1 cellular context compared by ENCODE assay signal in the genomic region with DNA sequence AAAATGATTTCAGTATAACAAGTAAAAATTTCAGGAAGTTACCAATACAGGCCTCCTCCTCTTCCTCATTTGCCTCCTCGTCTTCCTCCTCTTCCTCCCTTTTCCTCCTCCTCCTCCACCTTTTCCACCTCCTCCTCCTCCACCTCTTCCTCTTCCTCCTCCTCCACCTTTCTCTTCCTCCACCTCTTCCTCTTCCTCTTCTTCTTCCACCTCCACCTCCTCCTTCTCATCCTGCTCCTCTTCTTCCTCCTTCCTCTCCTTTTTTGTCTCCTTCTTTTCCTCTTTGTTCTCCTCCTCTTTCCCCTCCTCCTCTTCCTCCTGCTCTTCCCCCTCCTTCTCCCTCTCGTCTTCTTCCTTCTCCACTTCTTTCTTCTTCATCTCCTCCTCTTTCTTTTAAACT.
TF ChIP-seq lines count a peak whose summit lies in the region.

No MANE protein-coding gene starts in this region.

TF ChIP-seq in HEK293, 187 proteins besides CTCF, POLR2A, EP300 and RAD21:
- TF ChIP-seq ZEB2 (tag by site-specific recombination; IDR thresholded peaks at IDR 0.05) (no peak), ZFHX2 (tag by site-specific recombination; conservative IDR thresholded peaks at IDR 0.05) (peak; percentile 37), ZNF10 (tag by site-specific recombination; IDR thresholded peaks at IDR 0.05) (no peak), EGR2 (tag by site-specific recombination; IDR thresholded peaks at IDR 0.05; ENCODE audit: low read depth) (peak; percentile 80), ZNF366 (tag by site-specific recombination; conservative IDR thresholded peaks at IDR 0.05) (peak; percentile 64; the same call in 1 of the 2 replicates)
- TF ChIP-seq, protein P1, sequence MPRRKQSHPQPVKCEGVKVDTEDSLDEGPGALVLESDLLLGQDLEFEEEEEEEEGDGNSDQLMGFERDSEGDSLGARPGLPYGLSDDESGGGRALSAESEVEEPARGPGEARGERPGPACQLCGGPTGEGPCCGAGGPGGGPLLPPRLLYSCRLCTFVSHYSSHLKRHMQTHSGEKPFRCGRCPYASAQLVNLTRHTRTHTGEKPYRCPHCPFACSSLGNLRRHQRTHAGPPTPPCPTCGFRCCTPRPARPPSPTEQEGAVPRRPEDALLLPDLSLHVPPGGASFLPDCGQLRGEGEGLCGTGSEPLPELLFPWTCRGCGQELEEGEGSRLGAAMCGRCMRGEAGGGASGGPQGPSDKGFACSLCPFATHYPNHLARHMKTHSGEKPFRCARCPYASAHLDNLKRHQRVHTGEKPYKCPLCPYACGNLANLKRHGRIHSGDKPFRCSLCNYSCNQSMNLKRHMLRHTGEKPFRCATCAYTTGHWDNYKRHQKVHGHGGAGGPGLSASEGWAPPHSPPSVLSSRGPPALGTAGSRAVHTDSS (tag by site-specific recombination; IDR thresholded peaks at IDR 0.05), result peak; percentile 95
